In the genomic region with DNA sequence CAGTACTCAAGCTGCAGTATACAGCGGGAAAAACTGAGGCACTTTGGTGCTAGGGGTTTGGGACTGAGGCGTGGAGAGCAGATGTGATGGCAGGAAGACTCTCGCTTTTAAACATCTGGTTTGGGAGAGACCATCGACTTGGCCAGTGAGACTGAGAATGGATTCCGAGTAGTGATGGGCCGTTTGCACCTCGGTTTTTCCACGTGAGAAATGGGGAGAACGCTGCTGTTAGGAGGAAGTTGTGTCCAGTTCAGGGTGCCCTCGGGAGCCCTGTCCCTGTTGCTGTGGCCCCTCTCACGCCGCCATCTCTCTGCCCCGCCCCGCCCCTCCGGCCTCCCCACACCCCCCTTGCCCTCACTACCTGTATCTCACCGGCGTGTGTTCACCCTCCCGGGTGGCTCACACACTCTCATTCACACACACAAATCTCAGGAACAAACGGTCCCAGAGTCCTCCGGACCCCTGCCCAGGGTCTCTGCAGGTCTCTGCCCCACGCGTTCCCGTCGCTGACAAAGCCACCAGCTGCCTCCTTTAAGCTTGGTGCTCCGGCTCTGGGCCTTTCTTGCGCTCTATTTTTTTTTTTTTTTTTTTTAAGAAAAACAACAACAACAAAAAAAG, we compare ENCODE assay signal across 8 cellular contexts. TPM values are rescaled to one million over a fixed set of nuclear protein-coding genes. Genes with fewer than 3 reads are reported as not detected.
A peak's percentile ranks its signal among the peaks of the same experiment; 100 is the strongest.
DNase-seq lines count a peak whose midpoint lies in the region; ATAC-seq, FAIRE-seq and TF ChIP-seq lines count a peak whose summit lies in the region.

No MANE protein-coding gene starts in this region.

- dilution Hi-C loops in endothelial cell of umbilical vein (cut with MboI; ENCODE audit: extremely low pct_ligation_motif_present, low sequenced_read_pairs), result no loop called here

- peak; percentile 13 for DNase-seq in EH (ENCODE audit: low read depth)
- no peak for DNase-seq in PC-3
- DNase-seq in endothelial cell of umbilical vein (ENCODE audit: low read depth, low spot score), result peak; percentile 15
- DNase-seq in pons (ENCODE audit: low spot score), result peak; percentile 35
- DNase-seq in activated gamma-delta T cell treated with Interleukin-2 at 50 U/mL for 16 hours, result no peak
- DNase-seq in NCI-H2196 treated with DMSO at 0.1 percent for 48 hours (lab: John Stamatoyannopoulos, UW; ENCODE audit: unreplicated experiment), result no peak
- DNase-seq in effector CD8-positive, alpha-beta T cell (lab: John Stamatoyannopoulos, UW), result no peak

- TF ChIP-seq CTCF in PC-3 (conservative IDR thresholded peaks at IDR 0.05; ENCODE audit: low read depth, low read length) (no peak), endothelial cell of umbilical vein (IDR thresholded peaks at IDR 0.05; ENCODE audit: extremely low read depth in 1 of 2, insufficient read depth in 1 of 2, low read depth in 1 of 2, low read length in 2 of 2) (no peak)

- H3K9me3 ChIP-seq in PC-3 (ENCODE audit: low read length), result no peaks in the 10 kb centered on the region
- no peaks in the 10 kb centered on the region for H3K9me3 ChIP-seq in endothelial cell of umbilical vein (replicated peaks; ENCODE audit: control insufficient read depth, insufficient read depth, low read length)

- CTCF ChIA-PET in PC-3 (lab: Charles Lee) (no interaction called here), endothelial cell of umbilical vein (lab: Charles Lee) (interaction anchor here (0.6 to 4.6 kb wide), 5 partner anchors 9 to 61 kb away, joined by 3 to 66 read pairs (median 42); partner anchors contain the start of genes NRSN2 and ZCCHC3)

- H3K27ac ChIP-seq in PC-3 (ENCODE audit: low read length) (no peak overlapping the region), endothelial cell of umbilical vein (ENCODE audit: insufficient read depth, low read depth, low read length) (no peak overlapping the region)

- ATAC-seq in PC-3, result no peak
- ATAC-seq in HG02884 (IDR thresholded peaks at IDR 0.05; ENCODE audit: unreplicated experiment), result no peak

- POLR2A ChIA-PET in PC-3 (lab: Charles Lee; ENCODE audit: unreplicated experiment), result no interaction called here
- POLR2A ChIA-PET in endothelial cell of umbilical vein (lab: Charles Lee), result no interaction called here

- H3K4me1 ChIP-seq in PC-3 (ENCODE audit: insufficient read depth, low read length), result peaks cover 30% of the 10 kb centered on the region
- peaks cover 25% of the 10 kb centered on the region for H3K4me1 ChIP-seq in endothelial cell of umbilical vein (ENCODE audit: control insufficient read depth, extremely low read depth, insufficient read depth, low read length)

- H3K4me2 ChIP-seq in PC-3 (ENCODE audit: low read length), result peak overlapping the region; percentile 90
- peak overlapping the region; percentile 84 for H3K4me2 ChIP-seq in endothelial cell of umbilical vein (ENCODE audit: insufficient read depth, low read length)

- BruUV-seq in PC-3 (replicated peaks; lab: Mats Ljungman, UMichigan) (no TSS peak), endothelial cell of umbilical vein (replicated peaks; lab: Mats Ljungman, UMichigan) (no TSS peak)

- peak overlapping the region; percentile 61 for H3K9ac ChIP-seq in PC-3 (ENCODE audit: low read length)
- H3K9ac ChIP-seq in endothelial cell of umbilical vein (replicated peaks; ENCODE audit: extremely low read depth, insufficient read depth, low read length), result peak overlapping the region; percentile 64

- no peaks in the 10 kb centered on the region for H3K9me1 ChIP-seq in endothelial cell of umbilical vein (replicated peaks; ENCODE audit: control insufficient read depth, extremely low read depth, insufficient read depth, low read length)

- H4K20me1 ChIP-seq in PC-3 (ENCODE audit: low read length), result peaks cover 5% of the 10 kb centered on the region
- no peaks in the 10 kb centered on the region for H4K20me1 ChIP-seq in endothelial cell of umbilical vein (replicated peaks; ENCODE audit: control insufficient read depth, extremely low read depth, insufficient read depth, low read length)

- H2AFZ ChIP-seq in PC-3 (ENCODE audit: low read length) (peak overlapping the region; percentile 64), endothelial cell of umbilical vein (ENCODE audit: low read depth, low read length) (no peak overlapping the region)

- H3K27me3 ChIP-seq in PC-3 (ENCODE audit: low read length) (no peaks in the 10 kb centered on the region), endothelial cell of umbilical vein (ENCODE audit: control insufficient read depth in 2 of 2, insufficient read depth in 2 of 2, low read length in 2 of 2) (no peaks in the 10 kb centered on the region)

- H3F3A ChIP-seq in PC-3 (ENCODE audit: low read length, unreplicated experiment), result no peaks in the 10 kb centered on the region

- H3K4me3 ChIP-seq in PC-3 (ENCODE audit: low read length) (peak overlapping the region; percentile 74), endothelial cell of umbilical vein (replicated peaks in 1 of 3; ENCODE audit: insufficient read depth in 1 of 3, low read depth in 1 of 3, low read length in 3 of 3) (peak overlapping the region in 2 of 3 experiments; percentile 69 to 73)

- FAIRE-seq in endothelial cell of umbilical vein (lab: Jason Lieb, UNC), result peak; percentile 66

- no peaks in the 10 kb centered on the region for H3K9me2 ChIP-seq in PC-3 (replicated peaks; ENCODE audit: low read length)

- no peak for TF ChIP-seq POLR2A in endothelial cell of umbilical vein (IDR thresholded peaks at IDR 0.05; ENCODE audit: low read depth, low read length)

- H3K36me3 ChIP-seq in PC-3 (ENCODE audit: low read depth, low read length) (no peaks in the 10 kb centered on the region), endothelial cell of umbilical vein (ENCODE audit: control insufficient read depth in 2 of 2, extremely low read depth in 1 of 2, insufficient read depth in 2 of 2, low read length in 2 of 2) (no peaks in the 10 kb centered on the region)

- H3K79me2 ChIP-seq in PC-3 (ENCODE audit: low read length) (peaks cover 26% of the 10 kb centered on the region), endothelial cell of umbilical vein (ENCODE audit: control insufficient read depth, insufficient read depth, low read length) (peaks cover 15% of the 10 kb centered on the region)

- intact Hi-C loops in PC-3 (cut with micrococcal nuclease) (loop anchor here (5.0 kb wide), 1 partner anchor 91 kb away; no protein-coding TSS in a partner anchor), endothelial cell of umbilical vein (cut with micrococcal nuclease) (loop anchor here (1.0 kb wide), 2 partner anchors 19 to 38 kb away; partner anchors contain the start of genes C20orf96 and NRSN2)

RNA-seq across cellular contexts. Expression of gene SOX12, which starts 2.7 kb away (rescaled TPM):
- total RNA-seq in PC-3 (2014; rRNA removed) (13.8 and 18.7 TPM in 2 replicates), endothelial cell of umbilical vein (32.2 and 37.7 TPM in 2 replicates)
- 5.7 and 6.2 TPM in 2 replicates for polyA plus RNA-seq in endothelial cell of umbilical vein
- 5.4 and 6.7 TPM in 2 replicates for polyA plus RNA-seq in endothelial cell of umbilical vein (2011; cell fraction: cytosol; rRNA removed)
- polyA plus RNA-seq in endothelial cell of umbilical vein (2011; cell fraction: nucleus; rRNA removed), result 8.9 and 9.2 TPM in 2 replicates
- 16.2 and 21.0 TPM in 2 replicates for polyA plus RNA-seq in endothelial cell of umbilical vein (2012)
- polyA minus RNA-seq in endothelial cell of umbilical vein, result 2.9 and 5.5 TPM in 2 replicates
- 3.1 TPM for polyA minus RNA-seq in endothelial cell of umbilical vein (2011; cell fraction: cytosol; rRNA and poly(A)+ RNA removed)
- 2.2 and 3.9 TPM in 2 replicates for polyA minus RNA-seq in endothelial cell of umbilical vein (2011; cell fraction: nucleus; rRNA and poly(A)+ RNA removed)

RNA-seq across cellular contexts. Expression of gene NRSN2, which starts 18.9 kb away (rescaled TPM):
- 50.7 and 55.7 TPM in 2 replicates for total RNA-seq in PC-3 (2014; rRNA removed)
- 36.7 and 36.9 TPM in 2 replicates for total RNA-seq in endothelial cell of umbilical vein
- 64.1 and 79.1 TPM in 2 replicates for polyA plus RNA-seq in endothelial cell of umbilical vein
- polyA plus RNA-seq in endothelial cell of umbilical vein (2011; cell fraction: cytosol; rRNA removed), result 47.5 and 70.4 TPM in 2 replicates
- polyA plus RNA-seq in endothelial cell of umbilical vein (2011; cell fraction: nucleus; rRNA removed), result 26.9 and 27.6 TPM in 2 replicates
- 36.2 and 43.8 TPM in 2 replicates for polyA plus RNA-seq in endothelial cell of umbilical vein (2012)
- 26.9 and 28.1 TPM in 2 replicates for polyA minus RNA-seq in endothelial cell of umbilical vein
- 4.9 TPM for polyA minus RNA-seq in endothelial cell of umbilical vein (2011; cell fraction: cytosol; rRNA and poly(A)+ RNA removed)
- polyA minus RNA-seq in endothelial cell of umbilical vein (2011; cell fraction: nucleus; rRNA and poly(A)+ RNA removed), result 5.1 and 6.7 TPM in 2 replicates

RNA-seq across cellular contexts. Expression of gene ZCCHC3, which starts 30.7 kb away (rescaled TPM):
- total RNA-seq in PC-3 (2014; rRNA removed) (18.5 and 21.5 TPM in 2 replicates), endothelial cell of umbilical vein (22.0 and 24.1 TPM in 2 replicates)
- 13.6 and 14.8 TPM in 2 replicates for polyA plus RNA-seq in endothelial cell of umbilical vein
- 14.9 and 17.1 TPM in 2 replicates for polyA plus RNA-seq in endothelial cell of umbilical vein (2011; cell fraction: cytosol; rRNA removed)
- polyA plus RNA-seq in endothelial cell of umbilical vein (2011; cell fraction: nucleus; rRNA removed), result 10.2 and 11.0 TPM in 2 replicates
- polyA plus RNA-seq in endothelial cell of umbilical vein (2012), result 14.6 and 16.2 TPM in 2 replicates
- polyA minus RNA-seq in endothelial cell of umbilical vein, result 16.2 and 21.5 TPM in 2 replicates
- polyA minus RNA-seq in endothelial cell of umbilical vein (2011; cell fraction: cytosol; rRNA and poly(A)+ RNA removed), result 7.0 TPM
- 6.9 and 8.0 TPM in 2 replicates for polyA minus RNA-seq in endothelial cell of umbilical vein (2011; cell fraction: nucleus; rRNA and poly(A)+ RNA removed)

RNA-seq across cellular contexts. Expression of gene C20orf96, which starts 37.5 kb away (rescaled TPM):
- total RNA-seq in PC-3 (2014; rRNA removed) (3.4 and 5.0 TPM in 2 replicates), endothelial cell of umbilical vein (17.0 and 20.0 TPM in 2 replicates)
- 17.2 and 17.7 TPM in 2 replicates for polyA plus RNA-seq in endothelial cell of umbilical vein
- 14.0 and 14.3 TPM in 2 replicates for polyA plus RNA-seq in endothelial cell of umbilical vein (2011; cell fraction: cytosol; rRNA removed)
- polyA plus RNA-seq in endothelial cell of umbilical vein (2011; cell fraction: nucleus; rRNA removed), result 51.4 and 61.9 TPM in 2 replicates
- polyA plus RNA-seq in endothelial cell of umbilical vein (2012), result 22.2 and 23.0 TPM in 2 replicates
- polyA minus RNA-seq in endothelial cell of umbilical vein, result 9.0 and 15.1 TPM in 2 replicates
- polyA minus RNA-seq in endothelial cell of umbilical vein (2011; cell fraction: cytosol; rRNA and poly(A)+ RNA removed), result not detected
- 14.0 and 17.0 TPM in 2 replicates for polyA minus RNA-seq in endothelial cell of umbilical vein (2011; cell fraction: nucleus; rRNA and poly(A)+ RNA removed)

RNA-seq across cellular contexts. Expression of gene TRIB3, which starts 52.5 kb away (rescaled TPM):
- total RNA-seq in PC-3 (2014; rRNA removed) (160 and 193 TPM in 2 replicates), endothelial cell of umbilical vein (32.1 and 35.3 TPM in 2 replicates)
- 32.6 and 43.0 TPM in 2 replicates for polyA plus RNA-seq in endothelial cell of umbilical vein
- polyA plus RNA-seq in endothelial cell of umbilical vein (2011; cell fraction: cytosol; rRNA removed), result 23.5 and 28.0 TPM in 2 replicates
- polyA plus RNA-seq in endothelial cell of umbilical vein (2011; cell fraction: nucleus; rRNA removed), result 11.8 and 12.1 TPM in 2 replicates
- polyA plus RNA-seq in endothelial cell of umbilical vein (2012), result 23.3 and 23.5 TPM in 2 replicates
- polyA minus RNA-seq in endothelial cell of umbilical vein, result 20.6 and 22.1 TPM in 2 replicates
- 98.2 TPM for polyA minus RNA-seq in endothelial cell of umbilical vein (2011; cell fraction: cytosol; rRNA and poly(A)+ RNA removed)
- 7.5 and 8.9 TPM in 2 replicates for polyA minus RNA-seq in endothelial cell of umbilical vein (2011; cell fraction: nucleus; rRNA and poly(A)+ RNA removed)

Comparison
In these comparisons a context has a peak if more than half of its experiments do, and no peak if none do; other contexts are left out.
1. DNase-seq: peak in EH (single experiment), endothelial cell of umbilical vein (single experiment) and pons (single experiment); none in PC-3 (single experiment), activated gamma-delta T cell treated with Interleukin-2 at 50 U/mL for 16 hours (single experiment), NCI-H2196 treated with DMSO at 0.1 percent for 48 hours (single experiment) and effector CD8-positive, alpha-beta T cell (single experiment).